ENCODE assay signal across 8 cellular contexts in the genomic region with DNA sequence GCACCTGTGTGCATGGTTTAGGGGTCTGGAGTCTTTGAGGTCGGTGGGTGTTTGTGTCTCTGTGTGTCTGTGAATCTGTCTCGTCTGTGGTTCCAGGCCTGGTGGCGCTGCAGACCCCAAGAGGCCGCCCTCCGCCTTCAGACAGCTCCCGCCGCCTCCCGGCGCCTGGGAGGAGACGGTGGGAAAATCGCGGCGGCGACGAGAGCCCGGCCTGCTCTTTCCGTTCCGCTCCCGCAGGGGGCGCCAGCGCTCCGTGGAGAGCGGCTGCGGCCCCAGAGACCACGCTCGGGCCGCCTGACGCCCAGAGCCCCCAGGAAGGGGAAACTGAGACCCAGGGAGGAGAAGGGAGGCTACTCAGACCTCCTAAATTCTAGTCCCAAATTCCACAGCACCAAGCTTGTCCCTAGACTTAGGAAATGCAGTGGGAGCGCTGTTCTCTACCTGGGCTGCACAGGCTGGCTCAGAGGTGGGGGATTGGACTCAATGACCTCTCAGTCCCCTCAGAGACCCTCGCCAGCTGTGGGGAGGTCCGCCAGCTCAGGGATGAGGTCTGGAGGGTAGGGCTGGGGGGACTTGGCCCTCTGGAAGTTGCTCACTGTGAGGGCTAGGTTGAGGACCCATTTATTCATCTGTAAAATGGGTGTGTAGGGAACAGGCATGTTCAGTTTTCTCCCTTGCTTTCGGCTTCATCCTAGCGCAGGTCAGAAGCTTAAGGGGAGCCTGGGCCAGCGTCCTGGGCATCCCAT. TPM values are rescaled to one million over a fixed set of nuclear protein-coding genes. Genes with fewer than 3 reads are reported as not detected.
DNase-seq lines count a peak whose midpoint lies in the region; ATAC-seq and TF ChIP-seq lines count a peak whose summit lies in the region.

No MANE protein-coding gene starts in this region.

- no peaks in the 10 kb centered on the region for H3K4me1 ChIP-seq in mucosa of descending colon (ENCODE audit: low read depth)

- CTCF ChIA-PET in activated B cell treated with CpG ODN at 0.5 μM for 24 hours (lab: Charles Lee), result interaction anchor here (0.8 to 5.3 kb wide), 6 partner anchors 11 to 657 kb away, joined by 3 to 57 read pairs (median 5); no protein-coding TSS in a partner anchor

- H3K36me3 ChIP-seq in mucosa of descending colon (ENCODE audit: low read depth), result no peaks in the 10 kb centered on the region

- intact Hi-C loops in activated B cell treated with CpG ODN at 0.5 μM for 24 hours (cut with micrococcal nuclease), result loop anchor here (1.0 to 5.0 kb wide), 4 partner anchors 338 to 657 kb away; a partner anchor contains a TSS
- intact Hi-C loops in mucosa of descending colon (cut with DNase I, micrococcal nuclease), result loop anchor here in 1 of 2 donors (5.0 to 10.0 kb wide), 2 partner anchors 430 to 658 kb away; no protein-coding TSS in a partner anchor

- H3K9me3 Mint-ChIP-seq in activated B cell treated with CpG ODN at 0.5 μM for 24 hours, result no peaks in the 10 kb centered on the region
- no peaks in the 10 kb centered on the region for H3K9me3 Mint-ChIP-seq in effector memory CD8-positive, alpha-beta T cell

- H3K36me3 Mint-ChIP-seq in activated B cell treated with CpG ODN at 0.5 μM for 24 hours (ENCODE audit: low read depth), result no peaks in the 10 kb centered on the region
- no peaks in the 10 kb centered on the region for H3K36me3 Mint-ChIP-seq in effector memory CD8-positive, alpha-beta T cell (ENCODE audit: insufficient read depth)

- no peak overlapping the region for H3K4me3 ChIP-seq in mucosa of descending colon

- no peaks in the 10 kb centered on the region for H3K9me3 ChIP-seq in mucosa of descending colon

- no peak overlapping the region for H3K27ac Mint-ChIP-seq in activated B cell treated with CpG ODN at 0.5 μM for 24 hours
- no peak overlapping the region for H3K27ac Mint-ChIP-seq in effector memory CD8-positive, alpha-beta T cell

- no peak overlapping the region for H3K4me3 Mint-ChIP-seq in activated B cell treated with CpG ODN at 0.5 μM for 24 hours
- no peak overlapping the region for H3K4me3 Mint-ChIP-seq in effector memory CD8-positive, alpha-beta T cell

- POLR2A ChIA-PET in activated B cell treated with CpG ODN at 0.5 μM for 24 hours (lab: Charles Lee), result no interaction called here

- DNase-seq in DMS 273 (lab: John Stamatoyannopoulos, UW; ENCODE audit: unreplicated experiment), result peak; percentile 84
- DNase-seq in DMS 273 treated with DMSO at 0.1 percent for 48 hours (lab: John Stamatoyannopoulos, UW), result no peak
- peak; percentile 58 for DNase-seq in NCI-H1105 (lab: John Stamatoyannopoulos, UW)
- peak; percentile 58 for DNase-seq in activated B cell treated with CpG ODN at 0.5 μM for 24 hours
- peak; percentile 34 to 38 (median 38) for DNase-seq in effector memory CD8-positive, alpha-beta T cell
- DNase-seq in mucosa of descending colon, result peak in 2 of 3 donors; percentile 43 to 62
- DNase-seq in superior temporal gyrus (ENCODE audit: extremely low spot score), result peak; percentile 53
- no peak for DNase-seq in NCI-H187 treated with DMSO at 0.1 percent for 48 hours (lab: John Stamatoyannopoulos, UW)

- ATAC-seq in activated B cell treated with CpG ODN at 0.5 μM for 24 hours (ENCODE audit: low read depth) (peak; percentile 77), mucosa of descending colon (peak; percentile 86)
- ATAC-seq in effector memory CD8-positive, alpha-beta T cell (replicated peaks), result no peak

- TF ChIP-seq CTCF in activated B cell treated with CpG ODN at 0.5 μM for 24 hours (IDR thresholded peaks at IDR 0.05), result peak; percentile 43
- peak; percentile 72 for TF ChIP-seq CTCF in mucosa of descending colon (IDR thresholded peaks at IDR 0.05)

- peaks cover 5% of the 10 kb centered on the region for H3K4me1 Mint-ChIP-seq in activated B cell treated with CpG ODN at 0.5 μM for 24 hours
- H3K4me1 Mint-ChIP-seq in effector memory CD8-positive, alpha-beta T cell (ENCODE audit: low read depth in 2 of 2), result peaks cover 2 to 4% of the 10 kb centered on the region in 2 donors

- peaks cover 32% of the 10 kb centered on the region for H3K27me3 Mint-ChIP-seq in activated B cell treated with CpG ODN at 0.5 μM for 24 hours
- peaks cover 43 to 87% of the 10 kb centered on the region in 2 donors for H3K27me3 Mint-ChIP-seq in effector memory CD8-positive, alpha-beta T cell

RNA-seq across cellular contexts. Expression of a gene that starts 36.9 kb away (rescaled TPM):
- 70.3 and 78.0 TPM in 2 replicates for total RNA-seq in activated B cell treated with CpG ODN at 0.5 μM for 24 hours
- 100 to 1,000 TPM in 2 of 3 donors, 10 to 100 TPM in 1; 87.9 to 110 (median 108) TPM for total RNA-seq in mucosa of descending colon

RNA-seq across cellular contexts. Expression of a gene that starts 43.5 kb away (rescaled TPM):
- total RNA-seq in activated B cell treated with CpG ODN at 0.5 μM for 24 hours (0.40 TPM in 1 of 2 replicates, not detected in the other), mucosa of descending colon (10 to 100 TPM in 1 of 3 donors, 1 to 10 TPM in 1, under 1 TPM in 1; 0.32 to 41.3 (median 4.0) TPM)

Comparison
In these comparisons a context has a peak if more than half of its experiments do, and no peak if none do; other contexts are left out.
1. DNase-seq: peak in DMS 273 (single experiment), NCI-H1105 (single experiment), activated B cell treated with CpG ODN at 0.5 μM for 24 hours (single experiment), effector memory CD8-positive, alpha-beta T cell (3 of 3), mucosa of descending colon (2 of 3) and superior temporal gyrus (single experiment); none in DMS 273 treated with DMSO at 0.1 percent for 48 hours (single experiment) and NCI-H187 treated with DMSO at 0.1 percent for 48 hours (single experiment).